ENCODE assay signal across 8 cellular contexts in the genomic region with DNA sequence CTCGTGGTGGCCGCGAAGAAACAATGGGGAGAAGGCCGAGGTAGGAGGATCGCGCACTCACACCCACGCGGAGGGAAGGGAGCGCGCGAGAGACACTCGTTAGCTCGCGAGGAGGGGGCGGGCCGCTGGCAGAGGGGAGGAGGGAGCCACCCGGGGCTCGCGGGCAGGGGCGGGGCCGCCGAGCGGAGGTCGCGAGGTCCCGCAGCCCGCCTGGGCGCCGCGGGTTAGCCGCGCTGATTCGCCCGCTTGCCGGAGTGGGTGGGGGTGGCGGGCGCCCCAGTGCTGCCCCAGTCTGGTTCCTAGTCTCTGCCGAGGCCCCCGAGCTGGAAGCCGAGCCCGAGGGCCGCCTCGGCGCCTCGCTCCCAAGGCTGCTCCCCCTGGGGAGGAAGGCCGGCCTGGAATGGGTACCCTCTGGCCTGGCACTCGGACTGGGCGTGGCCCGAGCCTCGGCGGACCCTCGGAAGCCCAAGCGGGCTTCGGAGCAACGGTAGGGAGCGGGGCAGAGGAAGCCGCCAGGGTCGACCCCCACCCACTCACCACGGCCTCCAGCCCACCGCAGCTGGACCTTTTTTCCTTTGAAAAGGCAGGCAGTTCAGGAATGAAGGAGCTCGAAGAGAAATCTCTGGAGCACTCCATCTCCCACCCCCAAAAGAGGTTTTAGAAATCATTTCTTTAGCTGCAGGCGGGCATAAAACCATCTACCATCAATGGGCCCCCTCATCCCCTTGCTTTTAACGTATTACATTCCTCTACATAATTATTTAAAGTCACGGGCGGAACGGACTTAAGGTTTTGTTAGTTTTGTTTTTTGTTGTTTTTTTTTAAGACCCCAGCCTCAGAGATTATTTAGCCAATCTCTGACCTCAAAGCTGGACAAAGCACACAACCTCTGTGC.
DNase-seq lines count a peak whose midpoint lies in the region; ATAC-seq lines count a peak whose summit lies in the region.

No MANE protein-coding gene starts in this region.

- peak; percentile 71 for ATAC-seq in HG03045 (IDR thresholded peaks at IDR 0.05; ENCODE audit: unreplicated experiment)

- DNase-seq in SIG-M5 treated with dmso at 0.1 percent for 504 hours (lab: John Stamatoyannopoulos, UW; ENCODE audit: unreplicated experiment) (peak; percentile 62), SIG-M5 (lab: John Stamatoyannopoulos, UW) (no peak), NCI-H2196 treated with DMSO at 0.1 percent for 48 hours (lab: John Stamatoyannopoulos, UW; ENCODE audit: unreplicated experiment) (peak; percentile 72), cerebellar cortex (ENCODE audit: low spot score) (peak; percentile 73), kidney tubule cell (ENCODE audit: low spot score) (peak; percentile 83)
- DNase-seq in activated CD4-positive, alpha-beta T cell treated with anti-CD3 and anti-CD28 coated beads for 1 hour, result peak; percentile 84
- DNase-seq in stimulated activated CD4-positive, alpha-beta T cell treated with anti-CD3 and anti-CD28 coated beads, Interleukin-15, amount 100 ng/mL, for 24 hours, result peak; percentile 94
